9 cellular contexts compared by ENCODE assay signal in genomic region chr19:38842439-38843174, GRCh38. TPM values are rescaled to one million over a fixed set of nuclear protein-coding genes. Genes with fewer than 3 reads are reported as not detected.
DNase-seq lines count a peak whose midpoint lies in the region; ATAC-seq and TF ChIP-seq lines count a peak whose summit lies in the region.
"Had no signal": no experiment of that assay in that cellular context is flagged by ENCODE, and none has a peak within 500 bp of the region (broad histone marks: within the 10 kb centered on the region; RNA-seq: fewer than 3 reads in every experiment).

No MANE protein-coding gene starts in this region.

- H3K9me3 Mint-ChIP-seq in CD4-positive, alpha-beta T cell = no peaks in the 10 kb centered on the region
- no peaks in the 10 kb centered on the region for H3K9me3 Mint-ChIP-seq in activated B cell treated with CpG ODN at 0.5 μM for 24 hours
- no peaks in the 10 kb centered on the region for H3K9me3 Mint-ChIP-seq in activated naive CD8-positive, alpha-beta T cell (ENCODE audit: low read depth)

- no peak for TF ChIP-seq CTCF in CD4-positive, alpha-beta T cell (IDR thresholded peaks at IDR 0.05)
- no peak for TF ChIP-seq CTCF in activated B cell treated with CpG ODN at 0.5 μM for 24 hours (IDR thresholded peaks at IDR 0.05)

- H3K9ac ChIP-seq in skeletal muscle tissue (ENCODE audit: low read depth in 1 of 3, low read length in 3 of 3) = peak overlapping the region in 1 of 3 donors; percentile 40

- POLR2A ChIA-PET in CD4-positive, alpha-beta T cell (lab: Charles Lee) = interaction anchor here (0.6 to 3.0 kb wide), 17 partner anchors 9 to 559 kb away, joined by 3 to 35 read pairs (median 5); partner anchors contain the start of genes ACTN4, ECH1, FAM98C and MRPS12
- POLR2A ChIA-PET in activated B cell treated with CpG ODN at 0.5 μM for 24 hours (lab: Charles Lee) = interaction anchor here (0.6 to 3.7 kb wide), 13 partner anchors 9 to 103 kb away, joined by 3 to 31 read pairs (median 4); partner anchors contain the start of genes ECH1, MRPS12, RINL and SARS2

- peak; percentile 81 for ATAC-seq in CD4-positive, alpha-beta T cell (ENCODE audit: poor library complexity)
- ATAC-seq in activated B cell treated with CpG ODN at 0.5 μM for 24 hours (ENCODE audit: low read depth) = peak; percentile 92

- H3K9me3 ChIP-seq in CD4-positive, alpha-beta T cell (ENCODE audit: control insufficient read depth, low read length) = no peaks in the 10 kb centered on the region
- H3K9me3 ChIP-seq in skeletal muscle tissue (ENCODE audit: control insufficient read depth in 3 of 3, low read length in 3 of 3) = no peaks in the 10 kb centered on the region

- H3K27me3 Mint-ChIP-seq in CD4-positive, alpha-beta T cell = peaks cover 5% of the 10 kb centered on the region
- H3K27me3 Mint-ChIP-seq in activated B cell treated with CpG ODN at 0.5 μM for 24 hours = no peaks in the 10 kb centered on the region
- H3K27me3 Mint-ChIP-seq in activated naive CD8-positive, alpha-beta T cell = no peaks in the 10 kb centered on the region

- no peaks in the 10 kb centered on the region for H3K27me3 ChIP-seq in CD4-positive, alpha-beta T cell (ENCODE audit: control insufficient read depth, insufficient read depth, low read length)
- H3K27me3 ChIP-seq in skeletal muscle tissue (ENCODE audit: control insufficient read depth in 3 of 3, insufficient read depth in 3 of 3, low read length in 3 of 3) = no peaks in the 10 kb centered on the region
- H3K27me3 ChIP-seq: dorsolateral prefrontal cortex had no signal

- H3K27ac Mint-ChIP-seq in CD4-positive, alpha-beta T cell = peak overlapping the region; percentile 88
- peak overlapping the region; percentile 89 for H3K27ac Mint-ChIP-seq in activated B cell treated with CpG ODN at 0.5 μM for 24 hours
- peak overlapping the region; percentile 98 for H3K27ac Mint-ChIP-seq in activated naive CD8-positive, alpha-beta T cell

- H3K36me3 ChIP-seq in skeletal muscle tissue (ENCODE audit: control insufficient read depth in 3 of 3, insufficient read depth in 3 of 3, low read length in 3 of 3) = peaks cover 89 to 94% (median 90%) of the 10 kb centered on the region in 3 donors

- peaks cover 71% of the 10 kb centered on the region for H3K4me1 Mint-ChIP-seq in CD4-positive, alpha-beta T cell (ENCODE audit: low read depth)
- peaks cover 53% of the 10 kb centered on the region for H3K4me1 Mint-ChIP-seq in activated B cell treated with CpG ODN at 0.5 μM for 24 hours
- peaks cover 90% of the 10 kb centered on the region for H3K4me1 Mint-ChIP-seq in activated naive CD8-positive, alpha-beta T cell (ENCODE audit: low read depth)

- peak overlapping the region in 1 of 3 donors; percentile 22 for H3K4me3 ChIP-seq in skeletal muscle tissue (ENCODE audit: low read length in 3 of 3)
- H3K4me3 ChIP-seq: dorsolateral prefrontal cortex had no signal

- peak; percentile 47 to 72 (median 62) for DNase-seq in CD4-positive, alpha-beta T cell
- DNase-seq in activated B cell treated with CpG ODN at 0.5 μM for 24 hours (peak; percentile 31), medulla oblongata (ENCODE audit: extremely low spot score) (no peak), NCI-H128 (lab: John Stamatoyannopoulos, UW; ENCODE audit: unreplicated experiment) (no peak), occipital lobe (lab: John Stamatoyannopoulos, UW) (no peak), AG20443 (ENCODE audit: low spot score) (no peak)
- DNase-seq: dorsolateral prefrontal cortex had no signal

- H3K4me3 Mint-ChIP-seq in CD4-positive, alpha-beta T cell = peak overlapping the region; percentile 84
- H3K4me3 Mint-ChIP-seq in activated B cell treated with CpG ODN at 0.5 μM for 24 hours = peak overlapping the region; percentile 33
- H3K4me3 Mint-ChIP-seq in activated naive CD8-positive, alpha-beta T cell = peak overlapping the region; percentile 87

- CTCF ChIA-PET in CD4-positive, alpha-beta T cell (lab: Charles Lee) = interaction anchor here (0.9 to 1.5 kb wide), 7 partner anchors 10 to 73 kb away, joined by 3 to 6 read pairs (median 5); partner anchors contain the start of gene ECH1
- CTCF ChIA-PET in activated B cell treated with CpG ODN at 0.5 μM for 24 hours (lab: Charles Lee) = interaction anchor here (0.7 to 1.9 kb wide), 4 partner anchors 27 to 45 kb away, joined by 3 to 10 read pairs (median 4); no protein-coding TSS in a partner anchor

- peak overlapping the region; percentile 47 for H3K27ac ChIP-seq in CD4-positive, alpha-beta T cell (ENCODE audit: low read depth, low read length)
- peak overlapping the region; percentile 100 for H3K27ac ChIP-seq in skeletal muscle tissue (ENCODE audit: low read depth, low read length)

- peaks cover 70 to 92% (median 86%) of the 10 kb centered on the region in 3 donors for H3K4me1 ChIP-seq in skeletal muscle tissue (ENCODE audit: control insufficient read depth in 3 of 3, insufficient read depth in 3 of 3, low read length in 3 of 3)

- H3K36me3 Mint-ChIP-seq in CD4-positive, alpha-beta T cell (ENCODE audit: low read depth) = peaks cover 99% of the 10 kb centered on the region
- H3K36me3 Mint-ChIP-seq in activated B cell treated with CpG ODN at 0.5 μM for 24 hours (ENCODE audit: low read depth) = peaks cover 97% of the 10 kb centered on the region
- peaks cover 24% of the 10 kb centered on the region for H3K36me3 Mint-ChIP-seq in activated naive CD8-positive, alpha-beta T cell

- intact Hi-C loops in CD4-positive, alpha-beta T cell (cut with DNase I, micrococcal nuclease) = loop anchor here (1.0 to 10.0 kb wide), 4 partner anchors 8 to 108 kb away; partner anchors contain the start of genes NFKBIB (in 1 of the 2), RINL (in 1 of the 2) and SIRT2 (in 1 of the 2)
- intact Hi-C loops in activated B cell treated with CpG ODN at 0.5 μM for 24 hours (cut with micrococcal nuclease) = no loop called here

RNA-seq across cellular contexts. Expression of gene HNRNPL, which starts 7.2 kb away (rescaled TPM):
- 100 to 1,000 TPM; 535 to 565 TPM for total RNA-seq in CD4-positive, alpha-beta T cell
- total RNA-seq in activated B cell treated with CpG ODN at 0.5 μM for 24 hours (528 and 546 TPM in 2 replicates), skeletal muscle tissue (195 TPM), occipital lobe (350 TPM)

RNA-seq across cellular contexts. Expression of gene ECH1, which starts 11.0 kb away (rescaled TPM):
- 10 to 100 TPM; 32.6 to 35.3 TPM for total RNA-seq in CD4-positive, alpha-beta T cell
- 152 and 164 TPM in 2 replicates for total RNA-seq in activated B cell treated with CpG ODN at 0.5 μM for 24 hours
- total RNA-seq in skeletal muscle tissue = 36.5 TPM
- 12.9 TPM for total RNA-seq in occipital lobe

RNA-seq across cellular contexts. Expression of gene LGALS4, which starts 29.9 kb away (rescaled TPM):
- 1 to 10 TPM; 2.3 to 3.1 TPM for total RNA-seq in CD4-positive, alpha-beta T cell
- total RNA-seq in activated B cell treated with CpG ODN at 0.5 μM for 24 hours = 2.7 and 4.5 TPM in 2 replicates
- not detected for total RNA-seq in skeletal muscle tissue
- 1.4 TPM for total RNA-seq in occipital lobe

RNA-seq across cellular contexts. Expression of gene RINL, which starts 35.5 kb away (rescaled TPM):
- total RNA-seq in CD4-positive, alpha-beta T cell = 10 to 100 TPM; 19.5 to 21.3 TPM
- total RNA-seq in activated B cell treated with CpG ODN at 0.5 μM for 24 hours (53.5 and 65.0 TPM in 2 replicates), skeletal muscle tissue (3.7 TPM), occipital lobe (2.5 TPM)

RNA-seq across cellular contexts. Expression of gene LGALS7B, which starts 53.6 kb away (rescaled TPM):
- not detected for total RNA-seq in CD4-positive, alpha-beta T cell
- total RNA-seq in activated B cell treated with CpG ODN at 0.5 μM for 24 hours (not detected in 2 replicates), skeletal muscle tissue (not detected), occipital lobe (not detected)
- total RNA-seq: dorsolateral prefrontal cortex had no signal

Comparison
In these comparisons a context has a peak if more than half of its experiments do, and no peak if none do; other contexts are left out.
1. DNase-seq: peak in CD4-positive, alpha-beta T cell (10 of 10) and activated B cell treated with CpG ODN at 0.5 μM for 24 hours (single experiment); none in medulla oblongata (single experiment), NCI-H128 (single experiment), occipital lobe (single experiment) and AG20443 (single experiment).
2. H3K4me3 Mint-ChIP-seq: peak in every context shown above with its lines; median percentile 87 in activated naive CD8-positive, alpha-beta T cell; 84 in CD4-positive, alpha-beta T cell; 33 in activated B cell treated with CpG ODN at 0.5 μM for 24 hours.
3. Peak in every context shown above with its lines, with median percentiles within 50 percentile points of each other: H3K27ac Mint-ChIP-seq.